9 cellular contexts compared by ENCODE assay signal in genomic region chr9:6632516-6633328, GRCh38. TPM values are rescaled to one million over a fixed set of nuclear protein-coding genes. Genes with fewer than 3 reads are reported as not detected.
A peak's percentile ranks its signal among the peaks of the same experiment; 100 is the strongest.
DNase-seq lines count a peak whose midpoint lies in the region; ATAC-seq and TF ChIP-seq lines count a peak whose summit lies in the region.
"Had no signal": no experiment of that assay in that cellular context is flagged by ENCODE, and none has a peak within 500 bp of the region (broad histone marks: within the 10 kb centered on the region; RNA-seq: fewer than 3 reads in every experiment).

No MANE protein-coding gene starts in this region.

- H3K27me3 ChIP-seq in BLaER1 (no peaks in the 10 kb centered on the region), tibial nerve (no peaks in the 10 kb centered on the region)

- peak overlapping the region; percentile 6 for H3K4me3 Mint-ChIP-seq in activated B cell treated with CpG ODN at 0.5 μM for 24 hours
- no peak overlapping the region for H3K4me3 Mint-ChIP-seq in stimulated activated naive CD8-positive, alpha-beta T cell treated with anti-CD3 and anti-CD28 coated beads, Interleukin-15, amount 100 ng/mL, for 72 hours

- H3K9me3 ChIP-seq in BLaER1 = no peaks in the 10 kb centered on the region
- H3K9me3 ChIP-seq in tibial nerve = no peaks in the 10 kb centered on the region

- H3K36me3 ChIP-seq in BLaER1 = no peaks in the 10 kb centered on the region
- no peaks in the 10 kb centered on the region for H3K36me3 ChIP-seq in tibial nerve

- CTCF ChIA-PET in activated B cell treated with CpG ODN at 0.5 μM for 24 hours (lab: Charles Lee) = interaction anchor here (1.1 kb wide), 1 partner anchor 13 kb away, joined by 3 read pairs; the partner anchor contains the start of gene GLDC

- 65 to 66% methylated on average over 19 to 22 of the region's 22 CpGs for WGBS in tibial nerve, 2 donors

- H3K27ac ChIP-seq in BLaER1 = peak overlapping the region; percentile 38; the same call in 1 of the 2 replicates
- H3K27ac ChIP-seq in tibial nerve = peak overlapping the region in 1 of 4 donors; percentile 47

- H3K4me1 ChIP-seq in BLaER1 = peaks cover 53% of the 10 kb centered on the region
- H3K4me1 ChIP-seq in tibial nerve = no peaks in the 10 kb centered on the region

- POLR2A ChIA-PET in activated B cell treated with CpG ODN at 0.5 μM for 24 hours (lab: Charles Lee) = interaction anchor here (0.9 to 3.0 kb wide), 3 partner anchors 49 to 125 kb away, joined by 3 to 12 read pairs (median 4); partner anchors contain the start of gene KDM4C

- ATAC-seq in GM19328 (IDR thresholded peaks at IDR 0.05; ENCODE audit: unreplicated experiment) (peak; percentile 74), HG02981 (IDR thresholded peaks at IDR 0.05; ENCODE audit: unreplicated experiment) (peak; percentile 97), activated B cell treated with CpG ODN at 0.5 μM for 24 hours (ENCODE audit: low read depth) (peak; percentile 88)
- ATAC-seq in stimulated activated naive CD8-positive, alpha-beta T cell treated with anti-CD3 and anti-CD28 coated beads, Interleukin-15, amount 100 ng/mL, for 72 hours = no peak

- no peak overlapping the region for H3K27ac Mint-ChIP-seq in activated B cell treated with CpG ODN at 0.5 μM for 24 hours
- no peak overlapping the region for H3K27ac Mint-ChIP-seq in stimulated activated naive CD8-positive, alpha-beta T cell treated with anti-CD3 and anti-CD28 coated beads, Interleukin-15, amount 100 ng/mL, for 72 hours

- peaks cover 33% of the 10 kb centered on the region for H3K4me1 Mint-ChIP-seq in activated B cell treated with CpG ODN at 0.5 μM for 24 hours
- H3K4me1 Mint-ChIP-seq in stimulated activated naive CD8-positive, alpha-beta T cell treated with anti-CD3 and anti-CD28 coated beads, Interleukin-15, amount 100 ng/mL, for 72 hours = no peaks in the 10 kb centered on the region

- peak overlapping the region; percentile 71 for H3K4me2 ChIP-seq in BLaER1

- no peak for TF ChIP-seq POLR2A in tibial nerve (IDR thresholded peaks at IDR 0.05)

- TF ChIP-seq EP300 in tibial nerve (IDR thresholded peaks at IDR 0.05) = no peak

- no peaks in the 10 kb centered on the region for H4K20me1 ChIP-seq in BLaER1

- H3K36me3 Mint-ChIP-seq in activated B cell treated with CpG ODN at 0.5 μM for 24 hours (ENCODE audit: low read depth) = no peaks in the 10 kb centered on the region

- DNase-seq in activated B cell treated with CpG ODN at 0.5 μM for 24 hours (peak; percentile 29), tibial nerve (ENCODE audit: low spot score in 2 of 2) (no peak), OCI-M1 (lab: John Stamatoyannopoulos, UW) (no peak), NOMO-1 treated with DMSO at 0.1 percent for 48 hours (lab: John Stamatoyannopoulos, UW; ENCODE audit: unreplicated experiment) (no peak)
- no peak for DNase-seq in stimulated activated naive CD8-positive, alpha-beta T cell treated with anti-CD3 and anti-CD28 coated beads, Interleukin-15, amount 100 ng/mL, for 72 hours
- DNase-seq: KBM-7 had no signal

- H3K9me3 Mint-ChIP-seq in activated B cell treated with CpG ODN at 0.5 μM for 24 hours = no peaks in the 10 kb centered on the region
- no peaks in the 10 kb centered on the region for H3K9me3 Mint-ChIP-seq in stimulated activated naive CD8-positive, alpha-beta T cell treated with anti-CD3 and anti-CD28 coated beads, Interleukin-15, amount 100 ng/mL, for 72 hours

- H3K9ac ChIP-seq in BLaER1 = peak overlapping the region; percentile 55; the same call in 1 of the 2 replicates

- H3K4me3 ChIP-seq in BLaER1 = no peak overlapping the region
- H3K4me3 ChIP-seq in tibial nerve = no peak overlapping the region

- intact Hi-C loops in activated B cell treated with CpG ODN at 0.5 μM for 24 hours (cut with micrococcal nuclease) = loop anchor here (1.0 to 2.0 kb wide), 2 partner anchors 13 to 28 kb away; partner anchors contain the start of gene GLDC

- peaks cover 3% of the 10 kb centered on the region for H3K27me3 Mint-ChIP-seq in activated B cell treated with CpG ODN at 0.5 μM for 24 hours
- peaks cover 18% of the 10 kb centered on the region for H3K27me3 Mint-ChIP-seq in stimulated activated naive CD8-positive, alpha-beta T cell treated with anti-CD3 and anti-CD28 coated beads, Interleukin-15, amount 100 ng/mL, for 72 hours

- no peak for TF ChIP-seq CTCF in activated B cell treated with CpG ODN at 0.5 μM for 24 hours (IDR thresholded peaks at IDR 0.05)
- no peak for TF ChIP-seq CTCF in tibial nerve (IDR thresholded peaks at IDR 0.05)

RNA-seq across cellular contexts. Expression of gene GLDC, which starts 12.8 kb away (rescaled TPM):
- total RNA-seq in activated B cell treated with CpG ODN at 0.5 μM for 24 hours = 2.3 and 2.6 TPM in 2 replicates
- 10 to 100 TPM; 14.4 to 54.1 (median 21.8) TPM for total RNA-seq in tibial nerve
